Comparison of ENCODE assay signal across 1 cellular context in the genomic region with DNA sequence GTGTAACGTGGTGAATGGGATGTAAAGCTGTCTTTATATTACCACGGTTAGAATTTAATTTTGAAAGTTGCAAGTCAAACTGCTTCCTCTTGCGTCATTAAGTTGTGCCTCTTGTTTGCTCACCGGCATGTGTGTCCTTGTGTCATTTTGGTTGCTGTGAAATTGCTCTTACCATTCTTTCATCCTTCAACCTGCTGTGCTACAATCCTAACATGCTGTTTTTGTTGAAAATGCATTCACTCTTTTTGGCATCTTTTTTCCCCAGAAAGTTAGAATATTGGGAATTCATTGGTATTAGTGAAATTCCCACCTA.
TF ChIP-seq lines count a peak whose summit lies in the region.

No MANE protein-coding gene starts in this region.

TF ChIP-seq in HepG2, 621 proteins besides CTCF, POLR2A, EP300 and RAD21 (continued from another document):
- TF ChIP-seq, protein P1, sequence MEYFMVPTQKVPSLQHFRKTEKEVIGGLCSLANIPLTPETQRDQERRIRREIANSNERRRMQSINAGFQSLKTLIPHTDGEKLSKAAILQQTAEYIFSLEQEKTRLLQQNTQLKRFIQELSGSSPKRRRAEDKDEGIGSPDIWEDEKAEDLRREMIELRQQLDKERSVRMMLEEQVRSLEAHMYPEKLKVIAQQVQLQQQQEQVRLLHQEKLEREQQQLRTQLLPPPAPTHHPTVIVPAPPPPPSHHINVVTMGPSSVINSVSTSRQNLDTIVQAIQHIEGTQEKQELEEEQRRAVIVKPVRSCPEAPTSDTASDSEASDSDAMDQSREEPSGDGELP (IDR thresholded peaks at IDR 0.05; ENCODE audit: borderline replicate concordance, low read depth) = no peak
- TF ChIP-seq, protein P2, sequence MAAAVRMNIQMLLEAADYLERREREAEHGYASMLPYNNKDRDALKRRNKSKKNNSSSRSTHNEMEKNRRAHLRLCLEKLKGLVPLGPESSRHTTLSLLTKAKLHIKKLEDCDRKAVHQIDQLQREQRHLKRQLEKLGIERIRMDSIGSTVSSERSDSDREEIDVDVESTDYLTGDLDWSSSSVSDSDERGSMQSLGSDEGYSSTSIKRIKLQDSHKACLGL (CRISPR knock-in tag; IDR thresholded peaks at IDR 0.05) = no peak
- TF ChIP-seq KLF11 (CRISPR knock-in tag; IDR thresholded peaks at IDR 0.05) (no peak), ZNF549 (CRISPR knock-in tag; IDR thresholded peaks at IDR 0.05) (no peak), ZNF235 (CRISPR knock-in tag; IDR thresholded peaks at IDR 0.05; ENCODE audit: borderline replicate concordance) (no peak), MED1 (CRISPR knock-in tag; IDR thresholded peaks at IDR 0.05) (no peak), ZBTB20 (CRISPR knock-in tag; IDR thresholded peaks at IDR 0.05; ENCODE audit: borderline replicate concordance, low read depth) (no peak), ZEB1 (IDR thresholded peaks at IDR 0.05; ENCODE audit: insufficient replicate concordance, low read depth) (no peak), YEATS4 (CRISPR knock-in tag; IDR thresholded peaks at IDR 0.05; ENCODE audit: borderline replicate concordance) (no peak), ZNF563 (CRISPR knock-in tag; IDR thresholded peaks at IDR 0.05) (no peak), SMAD1 (CRISPR knock-in tag; IDR thresholded peaks at IDR 0.05; ENCODE audit: borderline replicate concordance, low read depth) (no peak), ATF7 (IDR thresholded peaks at IDR 0.05) (peak; percentile 39; the same call in 1 of the 2 replicates), ATF7 (CRISPR knock-in tag; IDR thresholded peaks at IDR 0.05) (no peak)
- TF ChIP-seq, protein P3, sequence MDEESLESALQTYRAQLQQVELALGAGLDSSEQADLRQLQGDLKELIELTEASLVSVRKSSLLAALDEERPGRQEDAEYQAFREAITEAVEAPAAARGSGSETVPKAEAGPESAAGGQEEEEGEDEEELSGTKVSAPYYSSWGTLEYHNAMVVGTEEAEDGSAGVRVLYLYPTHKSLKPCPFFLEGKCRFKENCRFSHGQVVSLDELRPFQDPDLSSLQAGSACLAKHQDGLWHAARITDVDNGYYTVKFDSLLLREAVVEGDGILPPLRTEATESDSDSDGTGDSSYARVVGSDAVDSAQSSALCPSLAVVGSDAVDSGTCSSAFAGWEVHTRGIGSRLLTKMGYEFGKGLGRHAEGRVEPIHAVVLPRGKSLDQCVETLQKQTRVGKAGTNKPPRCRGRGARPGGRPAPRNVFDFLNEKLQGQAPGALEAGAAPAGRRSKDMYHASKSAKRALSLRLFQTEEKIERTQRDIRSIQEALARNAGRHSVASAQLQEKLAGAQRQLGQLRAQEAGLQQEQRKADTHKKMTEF (CRISPR knock-in tag; IDR thresholded peaks at IDR 0.05) = no peak; the same call in 1 of the 2 replicates
- TF ChIP-seq, protein P4, sequence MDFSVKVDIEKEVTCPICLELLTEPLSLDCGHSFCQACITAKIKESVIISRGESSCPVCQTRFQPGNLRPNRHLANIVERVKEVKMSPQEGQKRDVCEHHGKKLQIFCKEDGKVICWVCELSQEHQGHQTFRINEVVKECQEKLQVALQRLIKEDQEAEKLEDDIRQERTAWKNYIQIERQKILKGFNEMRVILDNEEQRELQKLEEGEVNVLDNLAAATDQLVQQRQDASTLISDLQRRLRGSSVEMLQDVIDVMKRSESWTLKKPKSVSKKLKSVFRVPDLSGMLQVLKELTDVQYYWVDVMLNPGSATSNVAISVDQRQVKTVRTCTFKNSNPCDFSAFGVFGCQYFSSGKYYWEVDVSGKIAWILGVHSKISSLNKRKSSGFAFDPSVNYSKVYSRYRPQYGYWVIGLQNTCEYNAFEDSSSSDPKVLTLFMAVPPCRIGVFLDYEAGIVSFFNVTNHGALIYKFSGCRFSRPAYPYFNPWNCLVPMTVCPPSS (IDR thresholded peaks at IDR 0.05) = no peak
- TF ChIP-seq, protein P5, sequence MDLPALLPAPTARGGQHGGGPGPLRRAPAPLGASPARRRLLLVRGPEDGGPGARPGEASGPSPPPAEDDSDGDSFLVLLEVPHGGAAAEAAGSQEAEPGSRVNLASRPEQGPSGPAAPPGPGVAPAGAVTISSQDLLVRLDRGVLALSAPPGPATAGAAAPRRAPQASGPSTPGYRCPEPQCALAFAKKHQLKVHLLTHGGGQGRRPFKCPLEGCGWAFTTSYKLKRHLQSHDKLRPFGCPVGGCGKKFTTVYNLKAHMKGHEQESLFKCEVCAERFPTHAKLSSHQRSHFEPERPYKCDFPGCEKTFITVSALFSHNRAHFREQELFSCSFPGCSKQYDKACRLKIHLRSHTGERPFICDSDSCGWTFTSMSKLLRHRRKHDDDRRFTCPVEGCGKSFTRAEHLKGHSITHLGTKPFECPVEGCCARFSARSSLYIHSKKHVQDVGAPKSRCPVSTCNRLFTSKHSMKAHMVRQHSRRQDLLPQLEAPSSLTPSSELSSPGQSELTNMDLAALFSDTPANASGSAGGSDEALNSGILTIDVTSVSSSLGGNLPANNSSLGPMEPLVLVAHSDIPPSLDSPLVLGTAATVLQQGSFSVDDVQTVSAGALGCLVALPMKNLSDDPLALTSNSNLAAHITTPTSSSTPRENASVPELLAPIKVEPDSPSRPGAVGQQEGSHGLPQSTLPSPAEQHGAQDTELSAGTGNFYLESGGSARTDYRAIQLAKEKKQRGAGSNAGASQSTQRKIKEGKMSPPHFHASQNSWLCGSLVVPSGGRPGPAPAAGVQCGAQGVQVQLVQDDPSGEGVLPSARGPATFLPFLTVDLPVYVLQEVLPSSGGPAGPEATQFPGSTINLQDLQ (CRISPR knock-in tag; IDR thresholded peaks at IDR 0.05) = no peak
